7 cellular contexts compared by ENCODE assay signal in genomic region chr20:47804224-47804825, GRCh38. TPM values are rescaled to one million over a fixed set of nuclear protein-coding genes. Genes with fewer than 3 reads are reported as not detected.
A peak's percentile ranks its signal among the peaks of the same experiment; 100 is the strongest.
DNase-seq lines count a peak whose midpoint lies in the region; TF ChIP-seq lines count a peak whose summit lies in the region.
"Not testable (repeated sequence)": the region's sequence is repeated elsewhere in the genome, so short reads cannot be mapped to it uniquely, and the experiment has no call there.

No MANE protein-coding gene starts in this region.

- peak overlapping the region; percentile 25; the same call in 1 of the 2 replicates for H3K9ac ChIP-seq in ES-I3 (ENCODE audit: low read depth, low read length)
- not testable (repeated sequence) for H3K9ac ChIP-seq in endodermal cell (ENCODE audit: extremely low read depth, low read length, poor library complexity, severe bottlenecking)

- H3K4me3 Mint-ChIP-seq in endodermal cell, neural crest cell: not testable (repeated sequence)

- WGBS in endodermal cell (ENCODE audit: insufficient coverage in 1 of 2, insufficient read length in 1 of 2), 2 experiments = 34 to 65% methylated on average over 10 to 15 of the region's 15 CpGs

- not testable (repeated sequence) for H3K27me3 ChIP-seq in HAP-1 (ENCODE audit: low read depth); endodermal cell (ENCODE audit: control insufficient read depth, insufficient read depth, low read length, poor library complexity, severe bottlenecking)

- H3K9me3 ChIP-seq in ES-I3 (ENCODE audit: control insufficient read depth, insufficient read depth, low read length); HAP-1; endodermal cell (ENCODE audit: control insufficient read depth, low read length): not testable (repeated sequence)

- TF ChIP-seq CTCF in endodermal cell (conservative IDR thresholded peaks at IDR 0.05); neural crest cell (conservative IDR thresholded peaks at IDR 0.05): not testable (repeated sequence)

- H3K36me3 ChIP-seq in ES-I3 (ENCODE audit: insufficient read depth, low read length); HAP-1 (replicated peaks); endodermal cell (ENCODE audit: control insufficient read depth, insufficient read depth, low read length): not testable (repeated sequence)

- H3K4me1 Mint-ChIP-seq in endodermal cell = not testable (repeated sequence)
- peaks cover 31% of the 10 kb centered on the region for H3K4me1 Mint-ChIP-seq in neural crest cell

- not testable (repeated sequence) for H3K36me3 Mint-ChIP-seq in endodermal cell (ENCODE audit: low read depth); neural crest cell (ENCODE audit: low read depth)

- not testable (repeated sequence) for H3K27ac ChIP-seq in endodermal cell (ENCODE audit: low read depth, low read length)

- not testable (repeated sequence) for H3K4me3 ChIP-seq in HAP-1; endodermal cell (ENCODE audit: low read length)

- H3K9me3 Mint-ChIP-seq in endodermal cell, neural crest cell: not testable (repeated sequence)

- peaks cover 15% of the 10 kb centered on the region for H3K4me1 ChIP-seq in ES-I3 (ENCODE audit: insufficient read depth, low read length)
- not testable (repeated sequence) for H3K4me1 ChIP-seq in HAP-1; endodermal cell (ENCODE audit: control insufficient read depth, insufficient read depth, low read length)

- H3K27ac Mint-ChIP-seq in endodermal cell; neural crest cell (ENCODE audit: unreplicated experiment): not testable (repeated sequence)

- in situ Hi-C loops in HAP-1 (cut with MboI; ENCODE audit: low sequenced_read_pairs) = not testable (repeated sequence)

- peaks cover 19% of the 10 kb centered on the region for H3K27me3 Mint-ChIP-seq in endodermal cell (ENCODE audit: insufficient read depth)
- H3K27me3 Mint-ChIP-seq in neural crest cell (ENCODE audit: low read depth) = not testable (repeated sequence)

- peak; percentile 25 to 72 for DNase-seq in HAP-1 (ENCODE audit: low spot score in 2 of 2)
- DNase-seq in NAMALWA (ENCODE audit: low spot score) = peak; percentile 8
- DNase-seq in SW480 (ENCODE audit: low spot score) = peak; percentile 50
- DNase-seq in endodermal cell = peak; percentile 89
- peak; percentile 69 for DNase-seq in iPS DF 19.7 (ENCODE audit: low read depth, low spot score)
- DNase-seq in neural crest cell (ENCODE audit: low read depth, low spot score) = peak; percentile 46

RNA-seq across cellular contexts. Expression of gene SULF2, which starts 19.0 kb away (rescaled TPM):
- total RNA-seq in endodermal cell (100 to 1,000 TPM in 1 of 2 donors, 10 to 100 TPM in 1; 75.7 to 146 TPM), neural crest cell (18.5 and 22.9 TPM in 2 replicates)
- 55.0 TPM for polyA plus RNA-seq in endodermal cell (2013, experiment 1 of 2)
- 66.7 TPM for polyA plus RNA-seq in endodermal cell (2013, experiment 2 of 2)

Comparison
In these comparisons a context has a peak if more than half of its experiments do, and no peak if none do; other contexts are left out.
1. DNase-seq: peak in every context shown above with its lines; median percentile 89 in endodermal cell; 69 in iPS DF 19.7; 50 in SW480; 48 in HAP-1; 46 in neural crest cell; 8 in NAMALWA.